In genomic region chr16:10536814-10537389, GRCh38 we compare ENCODE assay signal across 19 cellular contexts. TPM values are rescaled to one million over a fixed set of nuclear protein-coding genes. Genes with fewer than 3 reads are reported as not detected.
DNase-seq lines count a peak whose midpoint lies in the region; ATAC-seq and TF ChIP-seq lines count a peak whose summit lies in the region.
"Had no signal": no experiment of that assay in that cellular context is flagged by ENCODE, and none has a peak within 500 bp of the region (broad histone marks: within the 10 kb centered on the region; RNA-seq: fewer than 3 reads in every experiment).

No MANE protein-coding gene starts in this region.

- CTCF ChIA-PET in WTC11 (lab: Charles Lee): no interaction called here

- DNase-seq in GM06990 (ENCODE audit: extremely low read depth, insufficient read length) (peak; percentile 25), WTC11 (ENCODE audit: low spot score) (no peak), left colon (no peak), putamen (ENCODE audit: low spot score) (no peak), NCI-H2107 treated with DMSO at 0.1 percent for 48 hours (lab: John Stamatoyannopoulos, UW; ENCODE audit: unreplicated experiment) (no peak), T-helper 17 cell (no peak), GM19238 (ENCODE audit: insufficient read length, low spot score) (no peak)
- DNase-seq: CD4-positive, alpha-beta T cell; DND-41; GDM1; KG1; NCI-H1092; NCI-H1694 treated with DMSO at 0.1 percent for 48 hours; NCI-H446 treated with DMSO at 0.1 percent for 48 hours; NCI-H748 treated with DMSO at 0.1 percent for 48 hours; PC-3; SHP77 had no signal

- H3K27me3 ChIP-seq in GM06990 (replicated peaks; ENCODE audit: control insufficient read depth, insufficient read depth, low read length): no peaks in the 10 kb centered on the region

- H3K27me3 Mint-ChIP-seq in WTC11 (ENCODE audit: low read depth): no peaks in the 10 kb centered on the region
- peaks cover 14% of the 10 kb centered on the region for H3K27me3 Mint-ChIP-seq in T-helper 17 cell
- H3K27me3 Mint-ChIP-seq: CD4-positive, alpha-beta T cell had no signal

- POLR2A ChIA-PET in WTC11 (lab: Charles Lee): no interaction called here

- H3K4me3 ChIP-seq in GM06990 (replicated peaks; ENCODE audit: low read depth, low read length): no peak overlapping the region

- H3K36me3 ChIP-seq in GM06990 (ENCODE audit: control insufficient read depth, insufficient read depth, low read length): no peaks in the 10 kb centered on the region; the same call in 1 of the 2 replicates

- H3K27ac Mint-ChIP-seq in WTC11: 0 out of 2 replicates have a peak overlapping the region, but pooled peaks have one; percentile 2
- H3K27ac Mint-ChIP-seq in T-helper 17 cell: no peak overlapping the region
- H3K27ac Mint-ChIP-seq: CD4-positive, alpha-beta T cell had no signal

- TF ChIP-seq CTCF in GM06990 (IDR thresholded peaks at IDR 0.05; ENCODE audit: insufficient read depth, low read length, poor library complexity, severe bottlenecking) (no peak), WTC11 (IDR thresholded peaks at IDR 0.05) (no peak)

- peak; percentile 47 for ATAC-seq in GM21717 (IDR thresholded peaks at IDR 0.05; ENCODE audit: unreplicated experiment)
- no peak for ATAC-seq in WTC11
- ATAC-seq in left colon: peak; percentile 27
- no peak for ATAC-seq in T-helper 17 cell
- ATAC-seq: PC-3, SK-N-SH treated with all-trans-retinoic acid at 6 μM for 48 hours had no signal

- H3K4me1 Mint-ChIP-seq in WTC11 (no peaks in the 10 kb centered on the region), T-helper 17 cell (no peaks in the 10 kb centered on the region)

- no peak overlapping the region for H3K4me3 Mint-ChIP-seq in WTC11
- no peak overlapping the region for H3K4me3 Mint-ChIP-seq in T-helper 17 cell
- H3K4me3 Mint-ChIP-seq: CD4-positive, alpha-beta T cell had no signal

- intact Hi-C loops in left colon (cut with DNase I, micrococcal nuclease): no loop called here

- no peaks in the 10 kb centered on the region for H3K9me3 ChIP-seq in T-helper 17 cell (ENCODE audit: control insufficient read depth, low read length, poor library complexity, severe bottlenecking)

- H3K9me3 Mint-ChIP-seq in WTC11: no peaks in the 10 kb centered on the region
- H3K9me3 Mint-ChIP-seq: CD4-positive, alpha-beta T cell had no signal

- H3K36me3 Mint-ChIP-seq in WTC11 (no peaks in the 10 kb centered on the region; the same call in 1 of the 2 replicates), T-helper 17 cell (ENCODE audit: low read depth) (no peaks in the 10 kb centered on the region)

TF ChIP-seq in WTC11, 78 proteins besides CTCF, POLR2A, EP300 and RAD21:
- no peak for TF ChIP-seq CREB1 (CRISPR knock-in tag; IDR thresholded peaks at IDR 0.05)
TF ChIP-seq in WTC11: peak in this region for 0.

RNA-seq across cellular contexts. Expression of gene EMP2, which starts 43.5 kb away (rescaled TPM):
- total RNA-seq in WTC11 (2021) (15.2 to 16.7 TPM (median 16.4 TPM) in 3 replicates), left colon (100 to 1,000 TPM; 107 to 111 TPM), T-helper 17 cell (not detected)
- total RNA-seq: CD4-positive, alpha-beta T cell had no signal

Comparison
In these comparisons a context has a peak if more than half of its experiments do, and no peak if none do; other contexts are left out.
1. ATAC-seq: peak in GM21717 (single experiment) and left colon (single experiment); none in WTC11 (single experiment) and T-helper 17 cell (single experiment).
2. RNA of gene EMP2, which starts 43.5 kb away (total RNA-seq): 107 to 111 TPM in left colon and 15.2 to 16.7 TPM in WTC11; not detected in T-helper 17 cell; every median in the first group is over 10 times any median in the second.